1 cellular context compared by ENCODE assay signal in genomic region chr11:4211991-4212390, GRCh38.
TF ChIP-seq lines count a peak whose summit lies in the region.

No MANE protein-coding gene starts in this region.

TF ChIP-seq in IMR-90, 13 proteins besides CTCF, POLR2A, EP300 and RAD21:
- TF ChIP-seq MAZ (IDR thresholded peaks at IDR 0.05; ENCODE audit: borderline replicate concordance, low read depth, low read length), result no peak
